In genomic region chr10:124622158-124622557, GRCh38 we compare ENCODE assay signal across 1 cellular context.
TF ChIP-seq lines count a peak whose summit lies in the region.

No MANE protein-coding gene starts in this region.

TF ChIP-seq in neural cell, 6 proteins besides CTCF, POLR2A, EP300 and RAD21:
- TF ChIP-seq REST (IDR thresholded peaks at IDR 0.05; ENCODE audit: borderline replicate concordance) (no peak), SMC3 (conservative IDR thresholded peaks at IDR 0.05; ENCODE audit: poor library complexity) (no peak), MXI1 (conservative IDR thresholded peaks at IDR 0.05; ENCODE audit: poor library complexity, severe bottlenecking) (no peak), EZH2 (IDR thresholded peaks at IDR 0.05; ENCODE audit: borderline replicate concordance, insufficient read depth, low read length, poor library complexity, severe bottlenecking) (no peak), TAF1 (IDR thresholded peaks at IDR 0.05; ENCODE audit: low read depth) (no peak), POLR2AphosphoS5 (IDR thresholded peaks at IDR 0.05) (no peak)
TF ChIP-seq in neural cell: peak in this region for 0.
